11 cellular contexts compared by ENCODE assay signal in the genomic region with DNA sequence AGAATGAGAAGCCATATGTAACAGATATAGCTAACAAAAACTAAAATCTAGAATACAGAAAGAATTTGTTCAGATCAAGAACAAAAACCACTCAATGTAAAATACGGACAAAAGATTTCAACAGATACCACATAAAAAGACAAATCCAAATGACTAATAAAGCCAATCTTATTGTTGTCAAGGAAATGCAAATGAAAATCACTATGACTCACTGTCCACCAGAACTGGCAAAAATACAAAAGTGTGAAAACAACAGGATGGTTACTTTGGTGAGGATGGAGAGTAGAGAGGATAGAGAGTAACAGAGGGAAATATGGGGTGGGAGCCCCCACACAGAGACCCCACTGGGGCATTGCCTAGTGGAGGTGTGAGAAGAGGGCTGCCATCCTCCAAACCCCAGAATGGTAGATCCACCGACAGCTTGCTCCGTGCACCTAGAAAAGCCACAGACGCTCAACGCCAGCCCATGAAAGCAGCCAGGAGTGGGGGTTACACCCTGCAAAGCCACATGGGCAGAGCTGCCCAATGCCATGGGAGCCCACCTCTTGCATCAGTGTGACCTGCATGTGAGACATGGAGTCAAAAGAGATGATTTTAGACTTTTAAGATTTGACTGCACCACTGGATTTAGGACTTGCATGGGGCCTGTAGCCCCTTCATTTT. TPM values are rescaled to one million over a fixed set of nuclear protein-coding genes. Genes with fewer than 3 reads are reported as not detected.
DNase-seq lines count a peak whose midpoint lies in the region; ATAC-seq, FAIRE-seq and TF ChIP-seq lines count a peak whose summit lies in the region.
"Had no signal": no experiment of that assay in that cellular context is flagged by ENCODE, and none has a peak within 500 bp of the region (broad histone marks: within the 10 kb centered on the region; RNA-seq: fewer than 3 reads in every experiment).

No MANE protein-coding gene starts in this region.

- H3K27ac ChIP-seq in PC-9, result peak overlapping the region; percentile 17; the same call in 1 of the 2 replicates

- no peaks in the 10 kb centered on the region for H3K27me3 ChIP-seq in PC-9 (ENCODE audit: insufficient read depth, low read depth)

- no TSS peak for BruUV-seq in PC-9 (replicated peaks; lab: Mats Ljungman, UMichigan)

- H3K9me3 ChIP-seq in PC-9 (ENCODE audit: insufficient read depth, low read depth), result no peaks in the 10 kb centered on the region
- peaks cover 2% of the 10 kb centered on the region for H3K9me3 ChIP-seq in T-helper 17 cell (ENCODE audit: control insufficient read depth, low read length, poor library complexity, severe bottlenecking)

- peaks cover 14% of the 10 kb centered on the region for H3F3A ChIP-seq in PC-9 (ENCODE audit: insufficient read depth, low read depth)

- intact Hi-C loops in PC-9 (cut with micrococcal nuclease; ENCODE audit: unreplicated experiment), result loop anchor here (10.0 kb wide), 1 partner anchor 539 kb away; no protein-coding TSS in a partner anchor

- no peak overlapping the region for H3K27ac Mint-ChIP-seq in T-helper 17 cell

- no peaks in the 10 kb centered on the region for H3K9me2 ChIP-seq in PC-9 (ENCODE audit: insufficient read depth)

- no peak overlapping the region for H2AFZ ChIP-seq in PC-9

- peak; percentile 16 for DNase-seq in stimulated activated CD4-positive, alpha-beta T cell treated with anti-CD3 and anti-CD28 coated beads, Interleukin-1b, Interleukin-23, amount 100 ng/mL, for 48 hours
- no peak for DNase-seq in stimulated activated CD4-positive, alpha-beta T cell treated with anti-CD3 and anti-CD28 coated beads, Interleukin-4, amount 100 ng/mL, for 24 hours
- peak in 1 of 2 experiments; percentile 77 for DNase-seq in PC-9
- peak; percentile 53 for DNase-seq in epithelial cell of proximal tubule (ENCODE audit: low read depth)
- peak; percentile 42 for DNase-seq in urothelium cell line (ENCODE audit: low spot score)
- no peak for DNase-seq in T-helper 17 cell
- no peak for DNase-seq in NCI-H2196 (lab: John Stamatoyannopoulos, UW; ENCODE audit: unreplicated experiment)
- DNase-seq: activated CD4-positive, alpha-beta T cell treated with anti-CD3 and anti-CD28 coated beads, Interleukin-2, amount 50 U/mL, for 1 hour; cortex of kidney; NCI-H1092 had no signal

- no peaks in the 10 kb centered on the region for H3K36me3 Mint-ChIP-seq in T-helper 17 cell (ENCODE audit: low read depth)

- H3K4me1 Mint-ChIP-seq in T-helper 17 cell, result peaks cover 6% of the 10 kb centered on the region

- FAIRE-seq in urothelium cell line (lab: Jason Lieb, UNC), result no peak

- H3K4me3 Mint-ChIP-seq in T-helper 17 cell, result no peak overlapping the region

- no peaks in the 10 kb centered on the region for H3K27me3 Mint-ChIP-seq in T-helper 17 cell

- POLR2A ChIA-PET in PC-9 (lab: Charles Lee; ENCODE audit: unreplicated experiment), result interaction anchor here (0.6 kb wide), 1 partner anchor 15 kb away, joined by 8 read pairs; the partner anchor contains the start of gene RHOBTB3

- peaks cover 38% of the 10 kb centered on the region for H3K4me1 ChIP-seq in PC-9 (replicated peaks; ENCODE audit: insufficient read depth)

- no peaks in the 10 kb centered on the region for H3K79me2 ChIP-seq in PC-9 (ENCODE audit: low read depth)

- ATAC-seq in T-helper 17 cell, result no peak
- ATAC-seq in HG02678 (IDR thresholded peaks at IDR 0.05; ENCODE audit: unreplicated experiment), result no peak

- no peak overlapping the region for H3K4me3 ChIP-seq in PC-9
- no peak overlapping the region for H3K4me3 ChIP-seq in epithelial cell of proximal tubule (ENCODE audit: low read depth, low read length)

- CTCF ChIA-PET in PC-9 (lab: Charles Lee), result interaction anchor here (0.7 kb wide), 1 partner anchor 14 kb away, joined by 5 read pairs; no protein-coding TSS in a partner anchor

- H3K4me2 ChIP-seq in PC-9, result no peak overlapping the region

- no peaks in the 10 kb centered on the region for H4K20me1 ChIP-seq in PC-9 (ENCODE audit: insufficient read depth)

- H3K36me3 ChIP-seq in PC-9 (ENCODE audit: low read depth), result no peaks in the 10 kb centered on the region

- TF ChIP-seq CTCF in PC-9 (conservative IDR thresholded peaks at IDR 0.05) (no peak), epithelial cell of proximal tubule (conservative IDR thresholded peaks at IDR 0.05; ENCODE audit: low read depth, low read length) (no peak)

RNA-seq across cellular contexts. Expression of gene RHOBTB3, which starts 15.2 kb away (rescaled TPM):
- total RNA-seq in PC-9 (2021) (87.6 and 99.6 TPM in 2 replicates), epithelial cell of proximal tubule (39.9 and 86.4 TPM in 2 replicates), T-helper 17 cell (1 to 10 TPM in 1 of 2 donors, under 1 TPM in 1; 0.92 to 2.5 TPM)

RNA-seq across cellular contexts. Expression of gene SPATA9, which starts 33.1 kb away (rescaled TPM):
- total RNA-seq in PC-9 (2021) (0.55 TPM in 1 of 2 replicates, not detected in the other), epithelial cell of proximal tubule (0.36 TPM in 1 of 2 replicates, not detected in the other), T-helper 17 cell (not detected)

Comparison
In these comparisons a context has a peak if more than half of its experiments do, and no peak if none do; other contexts are left out.
1. DNase-seq: peak in stimulated activated CD4-positive, alpha-beta T cell treated with anti-CD3 and anti-CD28 coated beads, Interleukin-1b, Interleukin-23, amount 100 ng/mL, for 48 hours (single experiment), epithelial cell of proximal tubule (single experiment) and urothelium cell line (single experiment); none in stimulated activated CD4-positive, alpha-beta T cell treated with anti-CD3 and anti-CD28 coated beads, Interleukin-4, amount 100 ng/mL, for 24 hours (single experiment), T-helper 17 cell (0 of 3) and NCI-H2196 (single experiment).
2. RNA of gene RHOBTB3, which starts 15.2 kb away (total RNA-seq): 87.6 to 99.6 TPM in PC-9 and 39.9 to 86.4 TPM in epithelial cell of proximal tubule; 0.92 to 2.5 TPM in T-helper 17 cell; every median in the first group is over 10 times any median in the second.